Comparison of ENCODE assay signal across 7 cellular contexts in the genomic region with DNA sequence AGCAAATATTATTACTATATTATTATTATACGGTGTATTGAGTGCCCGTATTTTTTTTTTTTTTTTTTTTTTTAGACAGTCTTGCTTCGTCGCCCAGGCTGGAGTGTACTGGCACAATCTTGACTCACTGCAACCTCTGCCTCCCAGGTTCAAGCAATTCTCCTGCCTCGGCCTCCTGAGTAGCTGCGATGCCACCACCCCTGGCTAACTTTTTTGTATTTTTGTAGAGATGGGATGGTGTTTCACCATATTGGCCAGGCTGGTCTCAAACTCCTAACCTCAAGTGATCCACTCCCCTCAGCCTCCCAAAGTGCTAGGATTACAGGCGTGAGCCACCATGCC. TPM values are rescaled to one million over a fixed set of nuclear protein-coding genes. Genes with fewer than 3 reads are reported as not detected.
DNase-seq lines count a peak whose midpoint lies in the region; TF ChIP-seq lines count a peak whose summit lies in the region.
"Not testable (repeated sequence)": the region's sequence is repeated elsewhere in the genome, so short reads cannot be mapped to it uniquely, and the experiment has no call there.

No MANE protein-coding gene starts in this region.

- not testable (repeated sequence) for H3K27me3 Mint-ChIP-seq in activated naive CD4-positive, alpha-beta T cell treated with anti-CD3 and anti-CD28 coated beads for 36 hours (ENCODE audit: low read depth)
- H3K27me3 Mint-ChIP-seq in glutamatergic neuron (ENCODE audit: unreplicated experiment) = peaks cover 10% of the 10 kb centered on the region

- not testable (repeated sequence) for H3K9me2 ChIP-seq in PC-9 (ENCODE audit: insufficient read depth)

- POLR2A ChIA-PET in PC-9 (lab: Charles Lee; ENCODE audit: unreplicated experiment) = not testable (repeated sequence)

- H3K27ac Mint-ChIP-seq in activated naive CD4-positive, alpha-beta T cell treated with anti-CD3 and anti-CD28 coated beads for 36 hours = peak overlapping the region; percentile 97
- not testable (repeated sequence) for H3K27ac Mint-ChIP-seq in glutamatergic neuron (ENCODE audit: unreplicated experiment)

- H3K4me1 ChIP-seq in PC-9 (replicated peaks; ENCODE audit: insufficient read depth) (peaks cover 60% of the 10 kb centered on the region), muscle layer of duodenum (ENCODE audit: control insufficient read depth in 1 of 2, insufficient read depth in 2 of 2, low read length in 2 of 2) (peaks cover 42 to 67% of the 10 kb centered on the region in 2 donors), skeletal muscle tissue (ENCODE audit: control insufficient read depth in 3 of 3, insufficient read depth in 3 of 3, low read length in 3 of 3) (peaks cover 57 to 70% (median 66%) of the 10 kb centered on the region in 3 donors)

- H3K9me3 ChIP-seq in PC-9 (ENCODE audit: insufficient read depth, low read depth); muscle layer of duodenum (ENCODE audit: control insufficient read depth in 1 of 2, low read length in 2 of 2); skeletal muscle tissue (ENCODE audit: control insufficient read depth in 3 of 3, low read length in 3 of 3): not testable (repeated sequence)

- peaks cover 70% of the 10 kb centered on the region for H3K4me1 Mint-ChIP-seq in activated naive CD4-positive, alpha-beta T cell treated with anti-CD3 and anti-CD28 coated beads for 36 hours (ENCODE audit: low read depth)
- peaks cover 42% of the 10 kb centered on the region for H3K4me1 Mint-ChIP-seq in glutamatergic neuron (ENCODE audit: low read depth, unreplicated experiment)

- not testable (repeated sequence) for H4K20me1 ChIP-seq in PC-9 (ENCODE audit: insufficient read depth)

- H3K36me3 ChIP-seq in GM06990 (ENCODE audit: control insufficient read depth, insufficient read depth, low read length); PC-9 (ENCODE audit: low read depth); muscle layer of duodenum (ENCODE audit: control insufficient read depth in 1 of 2, insufficient read depth in 2 of 2, low read length in 2 of 2); skeletal muscle tissue (ENCODE audit: control insufficient read depth in 3 of 3, insufficient read depth in 3 of 3, low read length in 3 of 3): not testable (repeated sequence)

- peak overlapping the region; percentile 78 for H3K4me3 ChIP-seq in GM06990 (replicated peaks; ENCODE audit: low read depth, low read length)
- H3K4me3 ChIP-seq in PC-9 = peak overlapping the region; percentile 93
- H3K4me3 ChIP-seq in choroid plexus epithelial cell (ENCODE audit: low read depth, low read length) = peak overlapping the region; percentile 92
- peak overlapping the region; percentile 84 to 91 for H3K4me3 ChIP-seq in muscle layer of duodenum (ENCODE audit: low read depth in 1 of 2, low read length in 2 of 2)
- peak overlapping the region; percentile 82 to 93 (median 87) for H3K4me3 ChIP-seq in skeletal muscle tissue (ENCODE audit: low read length in 3 of 3)

- peak overlapping the region in 2 of 3 donors; percentile 94 to 95 for H3K9ac ChIP-seq in skeletal muscle tissue (ENCODE audit: low read depth in 1 of 3, low read length in 3 of 3)

- H3K9me3 Mint-ChIP-seq in activated naive CD4-positive, alpha-beta T cell treated with anti-CD3 and anti-CD28 coated beads for 36 hours; glutamatergic neuron (ENCODE audit: unreplicated experiment): not testable (repeated sequence)

- H3K36me3 Mint-ChIP-seq in activated naive CD4-positive, alpha-beta T cell treated with anti-CD3 and anti-CD28 coated beads for 36 hours (ENCODE audit: low read depth) = peaks cover 11% of the 10 kb centered on the region
- H3K36me3 Mint-ChIP-seq in glutamatergic neuron (ENCODE audit: unreplicated experiment) = not testable (repeated sequence)

- not testable (repeated sequence) for TF ChIP-seq CTCF in GM06990 (IDR thresholded peaks at IDR 0.05; ENCODE audit: insufficient read depth, low read length, poor library complexity, severe bottlenecking); PC-9 (conservative IDR thresholded peaks at IDR 0.05); choroid plexus epithelial cell (conservative IDR thresholded peaks at IDR 0.05; ENCODE audit: low read depth, low read length); glutamatergic neuron (IDR thresholded peaks at IDR 0.05; ENCODE audit: partially characterized antibody, unreplicated experiment)

- H3K4me2 ChIP-seq in PC-9 = peak overlapping the region; percentile 94

- DNase-seq in GM06990 (ENCODE audit: extremely low read depth, insufficient read length); PC-9; activated naive CD4-positive, alpha-beta T cell treated with anti-CD3 and anti-CD28 coated beads for 36 hours; choroid plexus epithelial cell (ENCODE audit: low read depth); glutamatergic neuron: not testable (repeated sequence)

- H3K27me3 ChIP-seq in GM06990 (replicated peaks; ENCODE audit: control insufficient read depth, insufficient read depth, low read length); PC-9 (ENCODE audit: insufficient read depth, low read depth); muscle layer of duodenum (ENCODE audit: low read depth, low read length); skeletal muscle tissue (ENCODE audit: control insufficient read depth in 3 of 3, insufficient read depth in 3 of 3, low read length in 3 of 3): not testable (repeated sequence)

- peak overlapping the region; percentile 91 for H3K4me3 Mint-ChIP-seq in activated naive CD4-positive, alpha-beta T cell treated with anti-CD3 and anti-CD28 coated beads for 36 hours
- H3K4me3 Mint-ChIP-seq in glutamatergic neuron (ENCODE audit: unreplicated experiment) = peak overlapping the region; percentile 18

- H3K79me2 ChIP-seq in PC-9 (ENCODE audit: low read depth) = peaks cover 61% of the 10 kb centered on the region

- H3K27ac ChIP-seq in PC-9 (peak overlapping the region; percentile 100), muscle layer of duodenum (ENCODE audit: low read length) (peak overlapping the region; percentile 98), skeletal muscle tissue (ENCODE audit: low read depth, low read length) (peak overlapping the region; percentile 97)

- not testable (repeated sequence) for BruUV-seq in PC-9 (replicated peaks; lab: Mats Ljungman, UMichigan)

- not testable (repeated sequence) for H2AFZ ChIP-seq in PC-9

- H3F3A ChIP-seq in PC-9 (ENCODE audit: insufficient read depth, low read depth) = peaks cover 49% of the 10 kb centered on the region

- CTCF ChIA-PET in PC-9 (lab: Charles Lee); activated naive CD4-positive, alpha-beta T cell treated with anti-CD3 and anti-CD28 coated beads for 36 hours (lab: Charles Lee): not testable (repeated sequence)

- intact Hi-C loops in PC-9 (cut with micrococcal nuclease; ENCODE audit: unreplicated experiment) = not testable (repeated sequence)
- intact Hi-C loops in activated naive CD4-positive, alpha-beta T cell treated with anti-CD3 and anti-CD28 coated beads for 36 hours (cut with micrococcal nuclease) = loop anchor here (1.0 to 10.0 kb wide), 5 partner anchors 142 to 880 kb away; a partner anchor contains a TSS

RNA-seq across cellular contexts. Expression of a gene that starts 2.2 kb away (rescaled TPM):
- total RNA-seq in PC-9 (2021) = 75.6 and 87.2 TPM in 2 replicates
- 10 to 100 TPM; 42.8 to 44.1 TPM for total RNA-seq in activated naive CD4-positive, alpha-beta T cell treated with anti-CD3 and anti-CD28 coated beads for 36 hours
- total RNA-seq in glutamatergic neuron (ENCODE audit: unreplicated experiment) = 5.4 TPM
- 14.1 TPM for total RNA-seq in skeletal muscle tissue
